ENCODE assay signal across 10 cellular contexts in the genomic region with DNA sequence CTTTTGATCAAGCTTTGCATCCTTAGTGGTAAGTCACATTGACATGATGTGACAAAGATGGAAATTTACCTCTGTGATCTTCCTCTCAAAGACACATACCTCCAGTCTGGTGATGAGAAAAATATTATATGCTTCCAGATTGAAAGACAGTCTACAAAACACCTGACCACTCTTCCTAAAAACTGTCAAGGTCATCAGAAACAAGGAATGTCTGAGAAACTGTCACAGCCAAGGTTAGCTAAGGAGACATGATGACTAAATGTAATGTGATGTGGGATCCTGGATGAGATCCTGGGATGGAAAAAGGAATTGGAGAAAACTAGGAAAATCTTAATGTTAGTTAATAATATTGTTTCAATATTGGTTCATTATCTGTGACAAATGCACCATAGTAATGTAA.
"Had no signal": no experiment of that assay in that cellular context is flagged by ENCODE, and none has a peak within 500 bp of the region (broad histone marks: within the 10 kb centered on the region; RNA-seq: fewer than 3 reads in every experiment).

No MANE protein-coding gene starts in this region.

- H3K27ac ChIP-seq: GM23248 had no signal

- DNase-seq: GM23248, H7, H9, HCEC 1CT, HFFc6 had no signal

- H3K4me1 ChIP-seq: HAP-1 had no signal

- H3K36me3 ChIP-seq: HAP-1 had no signal

- H3K4me2 ChIP-seq: GM23338 had no signal

- H2AFZ ChIP-seq: GM23248, GM23338 had no signal

- FAIRE-seq: H1, H54 had no signal

- H3K9ac ChIP-seq: GM23248 had no signal

- ATAC-seq: GM23338, HCT116 had no signal

- H3K4me3 ChIP-seq: GM23248, GM23338, HAP-1 had no signal

- H3K9me3 ChIP-seq: HAP-1 had no signal
